In the genomic region with DNA sequence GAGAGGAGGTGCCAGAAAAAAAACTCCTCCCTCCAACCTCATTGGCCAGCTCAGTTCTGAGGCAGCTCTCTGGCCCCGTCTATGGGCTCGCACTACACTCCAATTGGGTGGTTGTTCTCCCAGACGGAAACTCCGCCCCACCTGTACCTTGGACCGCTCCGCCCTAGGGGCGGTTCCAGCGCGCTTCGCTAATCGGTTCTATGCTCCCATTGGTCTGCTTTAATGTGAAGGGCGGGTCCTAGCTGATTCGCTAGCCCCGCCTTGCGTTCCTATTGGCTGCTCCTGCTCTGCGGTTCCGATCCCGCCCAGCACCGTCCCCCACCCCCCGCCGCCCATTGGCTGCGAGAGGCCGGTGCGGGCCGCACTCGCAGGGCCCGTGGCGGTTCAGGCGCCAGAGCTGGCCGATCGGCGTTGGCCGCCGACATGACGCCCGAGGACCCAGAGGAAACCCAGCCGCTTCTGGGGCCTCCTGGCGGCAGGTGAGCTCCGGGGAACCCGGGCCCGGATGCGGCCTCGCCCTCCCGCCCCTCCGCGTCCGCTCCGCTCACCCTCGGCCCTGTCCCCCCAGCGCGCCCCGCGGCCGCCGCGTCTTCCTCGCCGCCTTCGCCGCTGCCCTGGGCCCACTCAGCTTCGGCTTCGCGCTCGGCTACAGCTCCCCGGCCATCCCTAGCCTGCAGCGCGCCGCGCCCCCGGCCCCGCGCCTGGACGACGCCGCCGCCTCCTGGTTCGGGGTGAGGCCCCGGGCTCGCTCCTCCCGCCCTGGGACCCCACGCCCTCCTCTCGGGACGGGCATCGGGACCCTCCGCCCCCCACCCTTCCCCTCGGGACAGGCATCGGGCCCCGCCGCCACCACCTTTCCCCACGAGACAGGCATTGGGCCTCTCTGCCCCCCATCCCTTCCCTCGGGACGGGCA, we compare ENCODE assay signal across 8 cellular contexts. TPM values are rescaled to one million over a fixed set of nuclear protein-coding genes. Genes with fewer than 3 reads are reported as not detected.
DNase-seq lines count a peak whose midpoint lies in the region; ATAC-seq and TF ChIP-seq lines count a peak whose summit lies in the region.

A gene with protein sequence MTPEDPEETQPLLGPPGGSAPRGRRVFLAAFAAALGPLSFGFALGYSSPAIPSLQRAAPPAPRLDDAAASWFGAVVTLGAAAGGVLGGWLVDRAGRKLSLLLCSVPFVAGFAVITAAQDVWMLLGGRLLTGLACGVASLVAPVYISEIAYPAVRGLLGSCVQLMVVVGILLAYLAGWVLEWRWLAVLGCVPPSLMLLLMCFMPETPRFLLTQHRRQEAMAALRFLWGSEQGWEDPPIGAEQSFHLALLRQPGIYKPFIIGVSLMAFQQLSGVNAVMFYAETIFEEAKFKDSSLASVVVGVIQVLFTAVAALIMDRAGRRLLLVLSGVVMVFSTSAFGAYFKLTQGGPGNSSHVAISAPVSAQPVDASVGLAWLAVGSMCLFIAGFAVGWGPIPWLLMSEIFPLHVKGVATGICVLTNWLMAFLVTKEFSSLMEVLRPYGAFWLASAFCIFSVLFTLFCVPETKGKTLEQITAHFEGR (plus strand): TSS at position 362 of the 914 bp plus-strand sequence. CDS start 62 bp downstream, at position 424.

- no peaks in the 10 kb centered on the region for H3K36me3 Mint-ChIP-seq in T-helper 2 cell treated with Interferon-gamma antibody and Interleukin-4, amounts not matched to agents 5 μg/mL and 100 μg/mL, for 36 hours (ENCODE audit: low read depth)

- peak; percentile 78 for TF ChIP-seq POLR2A in prostate gland (IDR thresholded peaks at IDR 0.05)

- H3K4me1 Mint-ChIP-seq in T-helper 2 cell treated with Interferon-gamma antibody and Interleukin-4, amounts not matched to agents 5 μg/mL and 100 μg/mL, for 36 hours (ENCODE audit: low read depth) = peaks cover 20% of the 10 kb centered on the region

- DNase-seq in NCI-H146 treated with DMSO at 0.1 percent for 48 hours (lab: John Stamatoyannopoulos, UW; ENCODE audit: unreplicated experiment) (peak; percentile 96), ascending aorta (ENCODE audit: low spot score in 2 of 2) (peak; percentile 97 to 99), right atrium auricular region (ENCODE audit: low spot score) (peak; percentile 99), prostate gland (ENCODE audit: low spot score) (peak; percentile 100), ureter (ENCODE audit: low spot score) (peak; percentile 99)
- DNase-seq in T-helper 2 cell treated with Interferon-gamma antibody and Interleukin-4, amounts not matched to agents 5 μg/mL and 100 μg/mL, for 36 hours (ENCODE audit: low spot score) = peak; percentile 97

- peak within 1 kb of the TSS; percentile 83 for H3K4me3 Mint-ChIP-seq in T-helper 2 cell treated with Interferon-gamma antibody and Interleukin-4, amounts not matched to agents 5 μg/mL and 100 μg/mL, for 36 hours

- H3K27ac Mint-ChIP-seq in T-helper 2 cell treated with Interferon-gamma antibody and Interleukin-4, amounts not matched to agents 5 μg/mL and 100 μg/mL, for 36 hours = no peak within 1 kb of the TSS

- H3K4me1 ChIP-seq in ascending aorta = peaks cover 0 to 14% of the 10 kb centered on the region in 2 donors
- peaks cover 0 to 22% of the 10 kb centered on the region in 2 donors for H3K4me1 ChIP-seq in right atrium auricular region
- H3K4me1 ChIP-seq in prostate gland (replicated peaks) = peaks cover 4% of the 10 kb centered on the region

- H3K4me3 ChIP-seq in GM12875 (ENCODE audit: low read depth, low read length) (peak within 1 kb of the TSS; percentile 70), ascending aorta (peak within 1 kb of the TSS; percentile 75 to 95), right atrium auricular region (peak within 1 kb of the TSS; percentile 66 to 96), prostate gland (peak within 1 kb of the TSS; percentile 77 to 91)

- peak; percentile 94 for ATAC-seq in HG02763 (IDR thresholded peaks at IDR 0.05; ENCODE audit: unreplicated experiment)

- intact Hi-C loops in ascending aorta (cut with DNase I) = loop anchor here (1.0 to 2.0 kb wide), 6 partner anchors 27 to 183 kb away; a partner anchor contains a TSS
- intact Hi-C loops in prostate gland (cut with DNase I) = loop anchor here (5.0 kb wide), 1 partner anchor 175 kb away; no protein-coding TSS in a partner anchor

- H3K9me3 Mint-ChIP-seq in T-helper 2 cell treated with Interferon-gamma antibody and Interleukin-4, amounts not matched to agents 5 μg/mL and 100 μg/mL, for 36 hours = no peaks in the 10 kb centered on the region

- 1% methylated on average over 71 of the region's 92 CpGs for WGBS in prostate gland

- peaks cover 43% of the 10 kb centered on the region for H3K27me3 Mint-ChIP-seq in T-helper 2 cell treated with Interferon-gamma antibody and Interleukin-4, amounts not matched to agents 5 μg/mL and 100 μg/mL, for 36 hours (ENCODE audit: low read depth)

- no peaks in the 10 kb centered on the region for H3K27me3 ChIP-seq in ascending aorta
- no peaks in the 10 kb centered on the region for H3K27me3 ChIP-seq in right atrium auricular region
- no peaks in the 10 kb centered on the region for H3K27me3 ChIP-seq in prostate gland (replicated peaks; ENCODE audit: insufficient read depth)

- no peaks in the 10 kb centered on the region for H3K9me3 ChIP-seq in ascending aorta
- H3K9me3 ChIP-seq in right atrium auricular region = no peaks in the 10 kb centered on the region
- H3K9me3 ChIP-seq in prostate gland = no peaks in the 10 kb centered on the region

- H3K27ac ChIP-seq in ascending aorta = peak within 1 kb of the TSS; percentile 84 to 94
- peak within 1 kb of the TSS; percentile 88 to 89 for H3K27ac ChIP-seq in right atrium auricular region
- H3K27ac ChIP-seq in prostate gland = peak within 1 kb of the TSS; percentile 73 to 79

- H3K36me3 ChIP-seq in ascending aorta (peaks cover 9 to 11% of the 10 kb centered on the region in 2 donors), right atrium auricular region (no peaks in the 10 kb centered on the region), prostate gland (peaks cover 0 to 4% of the 10 kb centered on the region in 2 donors)

- TF ChIP-seq CTCF in GM12875 (IDR thresholded peaks at IDR 0.05; ENCODE audit: borderline replicate concordance, insufficient read depth, low read depth, low read length) (0 out of 2 replicates have a peak, but pooled peaks have one; percentile 2), ascending aorta (IDR thresholded peaks at IDR 0.05) (peak in 2 of 3 experiments; percentile 10 to 38), right atrium auricular region (IDR thresholded peaks at IDR 0.05) (peak in 1 of 2 donors; percentile 35), prostate gland (IDR thresholded peaks at IDR 0.05) (peak in 2 of 4 experiments; percentile 32 to 47)

RNA-seq across cellular contexts. Expression of the gene that starts here (rescaled TPM):
- 75.7 TPM for total RNA-seq in ascending aorta
- 10 to 100 TPM; 19.2 to 19.8 TPM for total RNA-seq in right atrium auricular region
- total RNA-seq in prostate gland = 10 to 100 TPM; 29.3 to 69.3 TPM
- 38.4 TPM for total RNA-seq in ureter

Comparison
In these comparisons a context has a peak if more than half of its experiments do, and no peak if none do; other contexts are left out.
1. Peak in every context shown above with its lines: DNase-seq, ATAC-seq, H3K4me3 ChIP-seq and H3K27ac ChIP-seq.